Comparison of ENCODE assay signal across 16 cellular contexts in genomic region chr2:236001166-236001828, GRCh38.
"Had no signal": no experiment of that assay in that cellular context is flagged by ENCODE, and none has a peak within 500 bp of the region (broad histone marks: within the 10 kb centered on the region; RNA-seq: fewer than 3 reads in every experiment).

No MANE protein-coding gene starts in this region.

- H3K4me3 Mint-ChIP-seq: activated naive CD8-positive, alpha-beta T cell treated with anti-CD3 and anti-CD28 coated beads, Interleukin-2, amount 10 ng/mL, durations not matched to agents 7 days and 5 days; mesothelial cell of epicardium; naive B cell; T-helper 2 cell treated with Interferon-gamma antibody and Interleukin-4, amounts not matched to agents 5 μg/mL and 100 μg/mL, for 36 hours had no signal

- H3K27me3 ChIP-seq: foreskin keratinocyte, heart right ventricle, neutrophil had no signal

- H3K36me3 ChIP-seq: neutrophil had no signal

- H3K36me3 Mint-ChIP-seq: activated naive CD8-positive, alpha-beta T cell treated with anti-CD3 and anti-CD28 coated beads, Interleukin-2, amount 10 ng/mL, durations not matched to agents 7 days and 5 days; naive B cell had no signal

- H3K4me1 ChIP-seq: foreskin keratinocyte had no signal

- H3K27ac ChIP-seq: foreskin keratinocyte, heart right ventricle, neutrophil had no signal

- H3K9me3 ChIP-seq: heart right ventricle, neutrophil had no signal

- ATAC-seq: foreskin keratinocyte; right cardiac atrium; stimulated activated naive CD8-positive, alpha-beta T cell treated with anti-CD3 and anti-CD28 coated beads, Interleukin-15, Interleukin-2, amounts not matched to agents 100 U/mL and 50 U/mL, for 24 hours had no signal

- DNase-seq: activated CD4-positive, alpha-beta T cell treated with anti-CD3 and anti-CD28 coated beads for 1 hour; activated CD4-positive, alpha-beta T cell treated with anti-CD3 and anti-CD28 coated beads, Interleukin-2, amount 50 U/mL, for 48 hours; activated gamma-delta T cell; activated naive CD8-positive, alpha-beta T cell treated with anti-CD3 and anti-CD28 coated beads, Interleukin-2, amount 10 ng/mL, durations not matched to agents 7 days and 5 days; activated T-cell treated with anti-CD3 and anti-CD28 coated beads, Interleukin-2, amount 50 U/mL, for 48 hours; anterior cingulate cortex; foreskin keratinocyte; heart right ventricle; islet precursor cell; naive B cell; right cardiac atrium; stimulated activated CD4-positive, alpha-beta T cell treated with anti-CD3 and anti-CD28 coated beads, Interleukin-1b, Interleukin-23, amount 100 ng/mL, for 48 hours; stimulated activated naive CD8-positive, alpha-beta T cell treated with anti-CD3 and anti-CD28 coated beads, Interleukin-15, Interleukin-2, amounts not matched to agents 100 U/mL and 50 U/mL, for 24 hours had no signal

- H3K9me3 Mint-ChIP-seq: activated naive CD8-positive, alpha-beta T cell treated with anti-CD3 and anti-CD28 coated beads, Interleukin-2, amount 10 ng/mL, durations not matched to agents 7 days and 5 days; T-helper 2 cell treated with Interferon-gamma antibody and Interleukin-4, amounts not matched to agents 5 μg/mL and 100 μg/mL, for 36 hours had no signal

- H3K4me1 Mint-ChIP-seq: activated naive CD8-positive, alpha-beta T cell treated with anti-CD3 and anti-CD28 coated beads, Interleukin-2, amount 10 ng/mL, durations not matched to agents 7 days and 5 days; mesothelial cell of epicardium; naive B cell had no signal

- H3K27ac Mint-ChIP-seq: activated naive CD8-positive, alpha-beta T cell treated with anti-CD3 and anti-CD28 coated beads, Interleukin-2, amount 10 ng/mL, durations not matched to agents 7 days and 5 days; mesothelial cell of epicardium; naive B cell; T-helper 2 cell treated with Interferon-gamma antibody and Interleukin-4, amounts not matched to agents 5 μg/mL and 100 μg/mL, for 36 hours had no signal

- H3K4me3 ChIP-seq: heart right ventricle had no signal
